ENCODE assay signal across 23 cellular contexts in the genomic region with DNA sequence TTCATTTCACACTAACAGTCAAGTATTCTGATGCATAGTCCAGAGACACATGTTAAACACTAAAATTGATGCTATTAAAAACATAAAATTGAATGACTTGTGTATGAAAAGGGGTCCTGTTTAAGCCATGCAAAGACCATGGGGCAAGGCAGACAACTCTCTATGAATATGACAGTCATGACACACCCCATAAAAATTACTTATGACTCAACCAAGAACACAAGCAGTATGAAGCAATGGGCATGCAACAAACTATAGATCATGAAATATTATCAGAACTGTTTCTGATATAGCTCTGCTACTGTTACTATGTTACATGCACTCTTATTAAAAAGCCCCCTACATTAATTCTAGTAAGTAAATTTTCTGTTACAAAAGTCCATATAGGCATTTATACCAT. TPM values are rescaled to one million over a fixed set of nuclear protein-coding genes. Genes with fewer than 3 reads are reported as not detected.
DNase-seq lines count a peak whose midpoint lies in the region; ATAC-seq, FAIRE-seq and TF ChIP-seq lines count a peak whose summit lies in the region.
"Had no signal": no experiment of that assay in that cellular context is flagged by ENCODE, and none has a peak within 500 bp of the region (broad histone marks: within the 10 kb centered on the region; RNA-seq: fewer than 3 reads in every experiment).

No MANE protein-coding gene starts in this region.

- no peak for TF ChIP-seq EP300 in SK-N-SH (IDR thresholded peaks at IDR 0.05; ENCODE audit: borderline replicate concordance in 1 of 2, low read depth in 1 of 2, low read length in 1 of 2)

- H3K9me2 ChIP-seq in SK-N-SH, result no peaks in the 10 kb centered on the region

- H3F3A ChIP-seq in SK-N-SH (replicated peaks; ENCODE audit: insufficient read depth), result peaks cover 7% of the 10 kb centered on the region

- CTCF ChIA-PET in SK-N-SH (lab: Yijun Ruan, JAX), result no interaction called here

- intact Hi-C loops in right cardiac atrium (cut with DNase I), result no loop called here

- H3K79me2 ChIP-seq in SK-N-SH (ENCODE audit: insufficient read depth), result peaks cover 25% of the 10 kb centered on the region

- POLR2A ChIA-PET in SK-N-SH (lab: Yijun Ruan, JAX), result no interaction called here

- H3K9me3 ChIP-seq in SK-N-SH (no peaks in the 10 kb centered on the region), small intestine (ENCODE audit: control insufficient read depth, low read depth) (no peaks in the 10 kb centered on the region), right cardiac atrium (ENCODE audit: control insufficient read depth, low read length) (no peaks in the 10 kb centered on the region)
- H3K9me3 ChIP-seq: heart left ventricle, right lobe of liver, thoracic aorta had no signal

- no peak overlapping the region for H3K4me2 ChIP-seq in SK-N-SH
- H3K4me2 ChIP-seq: GM23338 had no signal

- H3K4me3 ChIP-seq in SK-N-SH (ENCODE audit: low read depth in 2 of 2, low read length in 1 of 2) (no peak overlapping the region), small intestine (ENCODE audit: low read depth in 1 of 2, low read length in 2 of 2) (no peak overlapping the region), right cardiac atrium (ENCODE audit: low read length) (no peak overlapping the region)
- H3K4me3 ChIP-seq: GM23338, heart left ventricle, right lobe of liver, SK-N-MC, thoracic aorta had no signal

- H3K27me3 ChIP-seq in SK-N-SH (ENCODE audit: insufficient read depth) (no peaks in the 10 kb centered on the region), small intestine (ENCODE audit: control insufficient read depth in 2 of 2, insufficient read depth in 2 of 2, low read length in 2 of 2) (no peaks in the 10 kb centered on the region), right cardiac atrium (ENCODE audit: control insufficient read depth, insufficient read depth) (no peaks in the 10 kb centered on the region)
- H3K27me3 ChIP-seq: right lobe of liver had no signal

- H3K4me1 ChIP-seq in SK-N-SH (ENCODE audit: control insufficient read depth in 1 of 2, insufficient read depth in 2 of 2, low read depth in 1 of 2, low read length in 1 of 2) (peaks cover 0 to 5% of the 10 kb centered on the region in 2 experiments; a peak in 3 of 4 replicates), small intestine (ENCODE audit: control insufficient read depth in 2 of 2, insufficient read depth in 1 of 2, low read depth in 1 of 2, low read length in 1 of 2) (no peaks in the 10 kb centered on the region), right cardiac atrium (ENCODE audit: control insufficient read depth, insufficient read depth, low read length) (peaks cover 5% of the 10 kb centered on the region)

- H2AFZ ChIP-seq in SK-N-SH (ENCODE audit: low read depth), result no peak overlapping the region
- H2AFZ ChIP-seq: GM23338 had no signal

- no peak for TF ChIP-seq RAD21 in SK-N-SH (IDR thresholded peaks at IDR 0.05; ENCODE audit: low read length)

- DNase-seq in SK-N-SH, result no peak
- DNase-seq in NCI-H460 (ENCODE audit: extremely low read depth, low read depth), result peak; percentile 75
- DNase-seq in erythroblast (lab: John Stamatoyannopoulos, UW), result peak; percentile 16 to 69
- DNase-seq in small intestine, result peak; percentile 18
- DNase-seq in HUDEP-2 (lab: John Stamatoyannopoulos, UW; ENCODE audit: unreplicated experiment in 76 of 76), result no peak
- no peak for DNase-seq in right cardiac atrium
- no peak for DNase-seq in NCI-H345 treated with DMSO at 0.1 percent for 48 hours (lab: John Stamatoyannopoulos, UW; ENCODE audit: unreplicated experiment)
- DNase-seq: activated CD8-positive, alpha-beta T cell treated with anti-CD3 and anti-CD28 coated beads for 36 hours; amniotic stem cell; heart left ventricle; kidney; NCI-H345; right lobe of liver; stimulated activated CD4-positive, alpha-beta T cell treated with anti-CD3 and anti-CD28 coated beads, Interleukin-2, amount 100 ng/mL, for 48 hours had no signal

- TF ChIP-seq POLR2A in erythroblast (IDR thresholded peaks at IDR 0.05; ENCODE audit: low read length), result no peak

- no peak for TF ChIP-seq CTCF in SK-N-SH (IDR thresholded peaks at IDR 0.05)

- no peak for ATAC-seq in SK-N-SH treated with all-trans-retinoic acid at 6 μM for 48 hours
- ATAC-seq in right cardiac atrium, result no peak
- ATAC-seq: activated CD8-positive, alpha-beta T cell treated with anti-CD3 and anti-CD28 coated beads for 36 hours; GM23338; heart left ventricle; HepG2; right lobe of liver had no signal

- H3K36me3 ChIP-seq in SK-N-SH (replicated peaks in 1 of 2; ENCODE audit: control insufficient read depth in 1 of 2, insufficient read depth in 2 of 2, low read length in 1 of 2) (peaks cover 24 to 57% of the 10 kb centered on the region in 2 experiments), small intestine (ENCODE audit: control insufficient read depth in 2 of 2, insufficient read depth in 2 of 2, low read length in 2 of 2) (no peaks in the 10 kb centered on the region)
- H3K36me3 ChIP-seq: right lobe of liver, thoracic aorta had no signal

- peaks cover 28% of the 10 kb centered on the region for H4K20me1 ChIP-seq in SK-N-SH (ENCODE audit: insufficient read depth)

- no peak overlapping the region for H3K9ac ChIP-seq in SK-N-SH

- H3K27ac ChIP-seq in SK-N-SH (ENCODE audit: low read depth in 2 of 2, low read length in 1 of 2) (no peak overlapping the region), small intestine (ENCODE audit: low read depth in 1 of 2, low read length in 1 of 2) (no peak overlapping the region), right cardiac atrium (ENCODE audit: low read length) (no peak overlapping the region)
- H3K27ac ChIP-seq: 22Rv1, heart left ventricle, right lobe of liver, SK-N-MC, thoracic aorta had no signal

- no peak for FAIRE-seq in small intestine (lab: Jason Lieb, UNC)
- FAIRE-seq: endometrium, HepG2, kidney had no signal

TF ChIP-seq in SK-N-SH, 30 proteins besides CTCF, POLR2A, EP300 and RAD21:
- peak; percentile 19; the same call in 1 of the 2 replicates for TF ChIP-seq FOSL2 (IDR thresholded peaks at IDR 0.05; ENCODE audit: borderline replicate concordance, low read depth)
- TF ChIP-seq, protein P1, sequence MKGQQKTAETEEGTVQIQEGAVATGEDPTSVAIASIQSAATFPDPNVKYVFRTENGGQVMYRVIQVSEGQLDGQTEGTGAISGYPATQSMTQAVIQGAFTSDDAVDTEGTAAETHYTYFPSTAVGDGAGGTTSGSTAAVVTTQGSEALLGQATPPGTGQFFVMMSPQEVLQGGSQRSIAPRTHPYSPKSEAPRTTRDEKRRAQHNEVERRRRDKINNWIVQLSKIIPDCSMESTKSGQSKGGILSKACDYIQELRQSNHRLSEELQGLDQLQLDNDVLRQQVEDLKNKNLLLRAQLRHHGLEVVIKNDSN (IDR thresholded peaks at IDR 0.05; ENCODE audit: borderline replicate concordance, low read depth), result no peak

TF ChIP-seq in SK-N-SH treated with all-trans-retinoic acid at 6 μM for 48 hours, 23 proteins besides CTCF, POLR2A, EP300 and RAD21 (continues in another document):
- no peak for TF ChIP-seq TCF4 (CRISPR knock-in tag; IDR thresholded peaks at IDR 0.05; ENCODE audit: borderline replicate concordance)
- no peak for TF ChIP-seq ZNF8 (CRISPR knock-in tag; IDR thresholded peaks at IDR 0.05)
- no peak for TF ChIP-seq TOX (CRISPR knock-in tag; IDR thresholded peaks at IDR 0.05; ENCODE audit: borderline replicate concordance)
- TF ChIP-seq GLIS3 (CRISPR knock-in tag; IDR thresholded peaks at IDR 0.05), result no peak
- TF ChIP-seq RARB (CRISPR knock-in tag; IDR thresholded peaks at IDR 0.05), result no peak
- no peak for TF ChIP-seq SNAI2 (CRISPR knock-in tag; IDR thresholded peaks at IDR 0.05)
- no peak for TF ChIP-seq OSR1 (CRISPR knock-in tag; IDR thresholded peaks at IDR 0.05)
- no peak for TF ChIP-seq ZFP30 (CRISPR knock-in tag; IDR thresholded peaks at IDR 0.05)
- TF ChIP-seq, protein P2, sequence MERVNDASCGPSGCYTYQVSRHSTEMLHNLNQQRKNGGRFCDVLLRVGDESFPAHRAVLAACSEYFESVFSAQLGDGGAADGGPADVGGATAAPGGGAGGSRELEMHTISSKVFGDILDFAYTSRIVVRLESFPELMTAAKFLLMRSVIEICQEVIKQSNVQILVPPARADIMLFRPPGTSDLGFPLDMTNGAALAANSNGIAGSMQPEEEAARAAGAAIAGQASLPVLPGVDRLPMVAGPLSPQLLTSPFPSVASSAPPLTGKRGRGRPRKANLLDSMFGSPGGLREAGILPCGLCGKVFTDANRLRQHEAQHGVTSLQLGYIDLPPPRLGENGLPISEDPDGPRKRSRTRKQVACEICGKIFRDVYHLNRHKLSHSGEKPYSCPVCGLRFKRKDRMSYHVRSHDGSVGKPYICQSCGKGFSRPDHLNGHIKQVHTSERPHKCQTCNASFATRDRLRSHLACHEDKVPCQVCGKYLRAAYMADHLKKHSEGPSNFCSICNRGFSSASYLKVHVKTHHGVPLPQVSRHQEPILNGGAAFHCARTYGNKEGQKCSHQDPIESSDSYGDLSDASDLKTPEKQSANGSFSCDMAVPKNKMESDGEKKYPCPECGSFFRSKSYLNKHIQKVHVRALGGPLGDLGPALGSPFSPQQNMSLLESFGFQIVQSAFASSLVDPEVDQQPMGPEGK (CRISPR knock-in tag; IDR thresholded peaks at IDR 0.05; ENCODE audit: borderline replicate concordance), result no peak
- TF ChIP-seq, protein P3, sequence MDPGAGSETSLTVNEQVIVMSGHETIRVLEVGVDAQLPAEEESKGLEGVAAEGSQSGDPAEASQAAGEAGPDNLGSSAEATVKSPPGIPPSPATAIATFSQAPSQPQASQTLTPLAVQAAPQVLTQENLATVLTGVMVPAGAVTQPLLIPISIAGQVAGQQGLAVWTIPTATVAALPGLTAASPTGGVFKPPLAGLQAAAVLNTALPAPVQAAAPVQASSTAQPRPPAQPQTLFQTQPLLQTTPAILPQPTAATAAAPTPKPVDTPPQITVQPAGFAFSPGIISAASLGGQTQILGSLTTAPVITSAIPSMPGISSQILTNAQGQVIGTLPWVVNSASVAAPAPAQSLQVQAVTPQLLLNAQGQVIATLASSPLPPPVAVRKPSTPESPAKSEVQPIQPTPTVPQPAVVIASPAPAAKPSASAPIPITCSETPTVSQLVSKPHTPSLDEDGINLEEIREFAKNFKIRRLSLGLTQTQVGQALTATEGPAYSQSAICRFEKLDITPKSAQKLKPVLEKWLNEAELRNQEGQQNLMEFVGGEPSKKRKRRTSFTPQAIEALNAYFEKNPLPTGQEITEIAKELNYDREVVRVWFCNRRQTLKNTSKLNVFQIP (CRISPR knock-in tag; IDR thresholded peaks at IDR 0.05; ENCODE audit: borderline replicate concordance, low read depth), result no peak
- TF ChIP-seq ISL1 (CRISPR knock-in tag; IDR thresholded peaks at IDR 0.05), result no peak
- TF ChIP-seq ZC3H10 (CRISPR knock-in tag; IDR thresholded peaks at IDR 0.05), result no peak
- no peak for TF ChIP-seq ARNTL (CRISPR knock-in tag; IDR thresholded peaks at IDR 0.05; ENCODE audit: borderline replicate concordance, low read depth)
- no peak for TF ChIP-seq PPARA (CRISPR knock-in tag; IDR thresholded peaks at IDR 0.05; ENCODE audit: borderline replicate concordance)

RNA-seq across cellular contexts. Expression of a gene that starts 57.5 kb away (rescaled TPM):
- polyA plus RNA-seq in SK-N-SH (2012; rRNA removed) (not detected in 2 replicates), small intestine (not detected), right cardiac atrium (not detected)
- polyA plus RNA-seq in SK-N-SH (2012; cell fraction: cytosol; rRNA removed), result not detected in 2 replicates
- polyA plus RNA-seq in SK-N-SH (2012; cell fraction: nucleus; rRNA removed), result not detected in 2 replicates
- not detected in 2 replicates for total RNA-seq in NCI-H460 (2014; rRNA removed; shearing (Covaris generic))
- not detected in 2 replicates for polyA plus RNA-seq in NCI-H460 (2014; cell fraction: nucleus; rRNA removed)
- not detected for total RNA-seq in right cardiac atrium
- total RNA-seq: activated CD8-positive, alpha-beta T cell treated with anti-CD3 and anti-CD28 coated beads for 36 hours; Daoy; GM23338; heart left ventricle; HepG2; kidney; mesenteric fat pad; right lobe of liver; thoracic aorta had no signal
- polyA plus RNA-seq: GM23338, heart left ventricle, HepG2 had no signal

Comparison
In these comparisons a context has a peak if more than half of its experiments do, and no peak if none do; other contexts are left out.
1. DNase-seq: peak in NCI-H460 (single experiment), erythroblast (2 of 2) and small intestine (single experiment); none in SK-N-SH (single experiment), HUDEP-2 (0 of 76), right cardiac atrium (0 of 3) and NCI-H345 treated with DMSO at 0.1 percent for 48 hours (single experiment).